In genomic region chr6:43287717-43288679, GRCh38 we compare ENCODE assay signal across 1 cellular context.
TF ChIP-seq lines count a peak whose summit lies in the region.

No MANE protein-coding gene starts in this region.

TF ChIP-seq in A549, 52 proteins besides CTCF, POLR2A, EP300 and RAD21 (continued from another document):
- TF ChIP-seq ELK1 (IDR thresholded peaks at IDR 0.05; ENCODE audit: low read depth, low read length): no peak
